Comparison of ENCODE assay signal across 24 cellular contexts in genomic region chr1:172485626-172486025, GRCh38.
"Had no signal": no experiment of that assay in that cellular context is flagged by ENCODE, and none has a peak within 500 bp of the region (broad histone marks: within the 10 kb centered on the region; RNA-seq: fewer than 3 reads in every experiment).

No MANE protein-coding gene starts in this region.

- H3K36me3 ChIP-seq: brain microvascular endothelial cell, WERI-Rb-1 had no signal

- DNase-seq: activated B cell treated with CpG ODN at 0.5 μM for 24 hours; activated CD4-positive, alpha-beta T cell treated with anti-CD3 and anti-CD28 coated beads for 48 hours; activated CD4-positive, alpha-beta T cell treated with anti-CD3 and anti-CD28 coated beads, Interleukin-2, amount 50 U/mL, for 1 hour; activated CD4-positive, alpha-beta T cell treated with anti-CD3 and anti-CD28 coated beads, Interleukin-2, amount 50 U/mL, for 48 hours; activated CD8-positive, alpha-beta memory T cell treated with anti-CD3 and anti-CD28 coated beads for 24 hours; activated CD8-positive, alpha-beta T cell treated with anti-CD3 and anti-CD28 coated beads for 36 hours; activated effector memory CD4-positive, alpha-beta T cell treated with Interleukin-2 at 50 U/mL for 16 hours; activated gamma-delta T cell treated with Interleukin-2 at 50 U/mL for 16 hours; activated naive CD4-positive, alpha-beta T cell treated with anti-CD3 and anti-CD28 coated beads, Interleukin-2, amount 50 U/mL, for 16 hours; activated naive CD4-positive, alpha-beta T cell treated with Interleukin-2 at 50 U/mL for 16 hours; activated T-cell treated with anti-CD3 and anti-CD28 coated beads, Interleukin-2, amount 50 U/mL, for 4 hours; amniotic stem cell; anterior cingulate cortex; brain microvascular endothelial cell; dorsolateral prefrontal cortex; effector memory CD4-positive, alpha-beta T cell; endodermal cell; foreskin fibroblast; T-helper 2 cell; WERI-Rb-1 had no signal

- H3K4me3 ChIP-seq: coronary artery, dorsolateral prefrontal cortex had no signal

- H3K27ac ChIP-seq: brain microvascular endothelial cell, coronary artery, dorsolateral prefrontal cortex, WERI-Rb-1 had no signal

- FAIRE-seq: astrocyte, bronchial epithelial cell, frontal cortex had no signal
